15 cellular contexts compared by ENCODE assay signal in genomic region chr15:38714309-38715072, GRCh38.
DNase-seq lines count a peak whose midpoint lies in the region; ATAC-seq, FAIRE-seq and TF ChIP-seq lines count a peak whose summit lies in the region.
"Had no signal": no experiment of that assay in that cellular context is flagged by ENCODE, and none has a peak within 500 bp of the region (broad histone marks: within the 10 kb centered on the region; RNA-seq: fewer than 3 reads in every experiment).

No MANE protein-coding gene starts in this region.

- peak overlapping the region; percentile 80 for H2AFZ ChIP-seq in IMR-90 (replicated peaks; ENCODE audit: low read length, poor library complexity)
- peak overlapping the region; percentile 73 for H2AFZ ChIP-seq in keratinocyte (ENCODE audit: control insufficient read depth, low read length)

- peak; percentile 96 for DNase-seq in IMR-90
- peak; percentile 73 for DNase-seq in MCF 10A (ENCODE audit: unreplicated experiment)
- peak; percentile 69 for DNase-seq in keratinocyte (ENCODE audit: low read depth, low spot score)
- no peak for DNase-seq in mesendoderm
- no peak for DNase-seq in HuH-7 (ENCODE audit: low spot score)
- DNase-seq in activated CD8-positive, alpha-beta T cell treated with anti-CD3 and anti-CD28 coated beads for 36 hours: no peak
- DNase-seq in NCI-H146 treated with DMSO at 0.1 percent for 48 hours (lab: John Stamatoyannopoulos, UW; ENCODE audit: unreplicated experiment): no peak
- DNase-seq: activated CD4-positive, alpha-beta T cell treated with anti-CD3 and anti-CD28 coated beads, Interleukin-2, amount 10 ng/mL, durations not matched to agents 7 days and 5 days; activated naive CD4-positive, alpha-beta T cell treated with anti-CD3 and anti-CD28 coated beads, Interleukin-2, amount 10 ng/mL, durations not matched to agents 7 days and 5 days; H9; immature natural killer cell; NCI-H510A had no signal

- no peak for TF ChIP-seq CTCF in IMR-90 (conservative IDR thresholded peaks at IDR 0.05; ENCODE audit: low read depth, low read length)
- no peak for TF ChIP-seq CTCF in MCF 10A (IDR thresholded peaks at IDR 0.05; ENCODE audit: unreplicated experiment)
- no peak for TF ChIP-seq CTCF in keratinocyte (optimal IDR thresholded peaks at IDR 0.05 in 1 of 3, IDR thresholded peaks at IDR 0.05 in 1 of 3, conservative IDR thresholded peaks at IDR 0.05 in 1 of 3; ENCODE audit: extremely low read depth in 1 of 3, insufficient read depth in 2 of 3, low read length in 3 of 3)
- TF ChIP-seq CTCF in activated CD8-positive, alpha-beta T cell treated with anti-CD3 and anti-CD28 coated beads for 36 hours (IDR thresholded peaks at IDR 0.05): no peak

- H4K20me1 ChIP-seq in IMR-90 (ENCODE audit: insufficient read depth, low read length): no peaks in the 10 kb centered on the region
- no peaks in the 10 kb centered on the region for H4K20me1 ChIP-seq in keratinocyte (ENCODE audit: control insufficient read depth, extremely low read depth, insufficient read depth, low read length)

- peak overlapping the region; percentile 99 for H2BK20ac ChIP-seq in IMR-90 (ENCODE audit: low read depth, low read length)

- peak overlapping the region; percentile 96 for H3K56ac ChIP-seq in IMR-90 (ENCODE audit: extremely low read depth, insufficient read depth, low read length)
- H3K56ac ChIP-seq in mesendoderm (ENCODE audit: low read length): no peak overlapping the region

- TF ChIP-seq RAD21 in IMR-90 (IDR thresholded peaks at IDR 0.05; ENCODE audit: low read length): peak; percentile 28; the same call in 1 of the 2 replicates

- CTCF ChIA-PET in IMR-90 (lab: Yijun Ruan, JAX) (no interaction called here), MCF 10A (lab: Yijun Ruan, JAX) (interaction anchor here (0.5 to 6.3 kb wide), 11 partner anchors 8 to 1055 kb away, joined by 3 to 45 read pairs (median 3); no protein-coding TSS in a partner anchor)
- CTCF ChIA-PET in activated CD8-positive, alpha-beta T cell treated with anti-CD3 and anti-CD28 coated beads for 36 hours (lab: Charles Lee): interaction anchor here (0.7 kb wide), 1 partner anchor 1043 kb away, joined by 3 read pairs; no protein-coding TSS in a partner anchor

- FAIRE-seq in keratinocyte (lab: Jason Lieb, UNC): peak; percentile 99
- FAIRE-seq: G401.6 had no signal

- H3K4me1 Mint-ChIP-seq in MCF 10A (ENCODE audit: insufficient read depth, unreplicated experiment): peaks cover 6% of the 10 kb centered on the region
- no peaks in the 10 kb centered on the region for H3K4me1 Mint-ChIP-seq in activated CD8-positive, alpha-beta T cell treated with anti-CD3 and anti-CD28 coated beads for 36 hours (ENCODE audit: low read depth)
- H3K4me1 Mint-ChIP-seq: activated CD4-positive, alpha-beta T cell treated with anti-CD3 and anti-CD28 coated beads, Interleukin-2, amount 10 ng/mL, durations not matched to agents 7 days and 5 days; activated naive CD4-positive, alpha-beta T cell treated with anti-CD3 and anti-CD28 coated beads, Interleukin-2, amount 10 ng/mL, durations not matched to agents 7 days and 5 days; immature natural killer cell had no signal

- peak overlapping the region; percentile 97 for H2BK5ac ChIP-seq in IMR-90 (ENCODE audit: low read depth, low read length, poor library complexity, severe bottlenecking)
- no peak overlapping the region for H2BK5ac ChIP-seq in mesendoderm (ENCODE audit: low read length)

- H2AK9ac ChIP-seq in IMR-90 (replicated peaks; ENCODE audit: low read depth, low read length, poor library complexity): peak overlapping the region; percentile 91

- TF ChIP-seq POLR2A in IMR-90 (IDR thresholded peaks at IDR 0.05; ENCODE audit: low read depth, low read length): no peak

- H3K4ac ChIP-seq in IMR-90 (ENCODE audit: low read depth, low read length): peak overlapping the region; percentile 99
- no peak overlapping the region for H3K4ac ChIP-seq in mesendoderm (ENCODE audit: low read depth, low read length)

- H4K8ac ChIP-seq in IMR-90 (ENCODE audit: low read depth in 2 of 2, low read length in 2 of 2) (peak overlapping the region; percentile 36 to 97), mesendoderm (ENCODE audit: low read depth, low read length) (no peak overlapping the region)

- intact Hi-C loops in IMR-90 (cut with micrococcal nuclease): loop anchor here (2.0 kb wide), 2 partner anchors 102 to 180 kb away; no protein-coding TSS in a partner anchor
- intact Hi-C loops in MCF 10A (cut with micrococcal nuclease): no loop called here
- intact Hi-C loops in activated CD8-positive, alpha-beta T cell treated with anti-CD3 and anti-CD28 coated beads for 36 hours (cut with micrococcal nuclease): no loop called here

- H3K4me3 Mint-ChIP-seq in MCF 10A (ENCODE audit: unreplicated experiment): no peak overlapping the region
- H3K4me3 Mint-ChIP-seq in activated CD8-positive, alpha-beta T cell treated with anti-CD3 and anti-CD28 coated beads for 36 hours: no peak overlapping the region
- H3K4me3 Mint-ChIP-seq: activated CD4-positive, alpha-beta T cell treated with anti-CD3 and anti-CD28 coated beads, Interleukin-2, amount 10 ng/mL, durations not matched to agents 7 days and 5 days; activated naive CD4-positive, alpha-beta T cell treated with anti-CD3 and anti-CD28 coated beads, Interleukin-2, amount 10 ng/mL, durations not matched to agents 7 days and 5 days; H9; immature natural killer cell had no signal

- H3K4me3 ChIP-seq in IMR-90 (ENCODE audit: insufficient read depth, low read depth, low read length): no peak overlapping the region
- H3K4me3 ChIP-seq in keratinocyte (ENCODE audit: control insufficient read depth in 2 of 3, extremely low read depth in 1 of 3, insufficient read depth in 2 of 3, low read depth in 1 of 3, low read length in 3 of 3): peak overlapping the region in 2 of 3 experiments; percentile 3 to 21
- H3K4me3 ChIP-seq in mesendoderm (ENCODE audit: low read length): no peak overlapping the region
- H3K4me3 ChIP-seq: thoracic aorta had no signal

- H3K36me3 ChIP-seq in IMR-90 (ENCODE audit: control insufficient read depth, insufficient read depth, low read length) (no peaks in the 10 kb centered on the region), keratinocyte (ENCODE audit: control insufficient read depth in 2 of 2, extremely low read depth in 1 of 2, insufficient read depth in 2 of 2, low read length in 2 of 2) (no peaks in the 10 kb centered on the region), mesendoderm (ENCODE audit: control insufficient read depth, insufficient read depth, low read length) (no peaks in the 10 kb centered on the region)
- H3K36me3 ChIP-seq: neutrophil, thoracic aorta had no signal

- H3K27ac Mint-ChIP-seq in MCF 10A (ENCODE audit: low read depth, unreplicated experiment): peak overlapping the region; percentile 20
- no peak overlapping the region for H3K27ac Mint-ChIP-seq in activated CD8-positive, alpha-beta T cell treated with anti-CD3 and anti-CD28 coated beads for 36 hours
- H3K27ac Mint-ChIP-seq: activated CD4-positive, alpha-beta T cell treated with anti-CD3 and anti-CD28 coated beads, Interleukin-2, amount 10 ng/mL, durations not matched to agents 7 days and 5 days; activated naive CD4-positive, alpha-beta T cell treated with anti-CD3 and anti-CD28 coated beads, Interleukin-2, amount 10 ng/mL, durations not matched to agents 7 days and 5 days; H9; immature natural killer cell had no signal

- H4K5ac ChIP-seq in IMR-90 (ENCODE audit: low read depth, low read length): peak overlapping the region; percentile 87
- no peak overlapping the region for H4K5ac ChIP-seq in mesendoderm (ENCODE audit: low read length)

- H3K36me3 Mint-ChIP-seq in MCF 10A (ENCODE audit: insufficient read depth, unreplicated experiment): no peaks in the 10 kb centered on the region
- no peaks in the 10 kb centered on the region for H3K36me3 Mint-ChIP-seq in activated CD8-positive, alpha-beta T cell treated with anti-CD3 and anti-CD28 coated beads for 36 hours (ENCODE audit: low read depth)
- H3K36me3 Mint-ChIP-seq: activated naive CD4-positive, alpha-beta T cell treated with anti-CD3 and anti-CD28 coated beads, Interleukin-2, amount 10 ng/mL, durations not matched to agents 7 days and 5 days; immature natural killer cell had no signal

- H3K9me3 ChIP-seq in IMR-90 (ENCODE audit: control insufficient read depth, insufficient read depth, low read length) (no peaks in the 10 kb centered on the region), keratinocyte (ENCODE audit: control insufficient read depth, low read depth, low read length) (no peaks in the 10 kb centered on the region)
- H3K9me3 ChIP-seq: neutrophil, thoracic aorta had no signal

- H3K9me1 ChIP-seq in IMR-90 (ENCODE audit: insufficient read depth, low read length) (no peaks in the 10 kb centered on the region; the same call in 1 of the 2 replicates), keratinocyte (ENCODE audit: control insufficient read depth, extremely low read depth, insufficient read depth, low read length) (no peaks in the 10 kb centered on the region)

- H3K79me1 ChIP-seq in IMR-90 (ENCODE audit: low read depth in 1 of 2, low read length in 2 of 2) (no peaks in the 10 kb centered on the region), mesendoderm (ENCODE audit: low read length) (no peaks in the 10 kb centered on the region)

- in situ Hi-C loops in IMR-90 (cut with MboI; ENCODE audit: low sequenced_read_pairs): loop anchor here (10.0 to 25.0 kb wide), 2 partner anchors 598 to 1050 kb away; no protein-coding TSS in a partner anchor

- peak overlapping the region; percentile 95 for H3K14ac ChIP-seq in IMR-90 (replicated peaks; ENCODE audit: low read depth, low read length)

- H3K23ac ChIP-seq in IMR-90 (ENCODE audit: low read depth, low read length) (peak overlapping the region; percentile 98), mesendoderm (ENCODE audit: low read length) (no peak overlapping the region)

- H3K27me3 ChIP-seq in IMR-90 (ENCODE audit: control insufficient read depth, insufficient read depth, low read length) (no peaks in the 10 kb centered on the region), keratinocyte (ENCODE audit: control insufficient read depth, extremely low read depth, insufficient read depth, low read length) (no peaks in the 10 kb centered on the region), mesendoderm (ENCODE audit: insufficient read depth, low read length, poor library complexity) (no peaks in the 10 kb centered on the region)

- dilution Hi-C loops in IMR-90 (cut with HindIII; ENCODE audit: low sequenced_read_pairs, unreplicated experiment): no loop called here
- dilution Hi-C loops in keratinocyte (cut with MboI; ENCODE audit: extremely low pct_ligation_motif_present, low sequenced_read_pairs): no loop called here

- H3K27me3 Mint-ChIP-seq in MCF 10A (ENCODE audit: insufficient read depth, unreplicated experiment): no peaks in the 10 kb centered on the region
- peaks cover 3% of the 10 kb centered on the region for H3K27me3 Mint-ChIP-seq in activated CD8-positive, alpha-beta T cell treated with anti-CD3 and anti-CD28 coated beads for 36 hours

- H3K4me1 ChIP-seq in IMR-90 (ENCODE audit: control insufficient read depth, insufficient read depth, low read length) (peaks cover 12% of the 10 kb centered on the region), keratinocyte (ENCODE audit: control insufficient read depth, extremely low read depth, insufficient read depth, low read length) (no peaks in the 10 kb centered on the region), mesendoderm (ENCODE audit: control insufficient read depth, low read depth, low read length) (no peaks in the 10 kb centered on the region)

- no peaks in the 10 kb centered on the region for H3K9me3 Mint-ChIP-seq in MCF 10A (ENCODE audit: unreplicated experiment)
- no peaks in the 10 kb centered on the region for H3K9me3 Mint-ChIP-seq in activated CD8-positive, alpha-beta T cell treated with anti-CD3 and anti-CD28 coated beads for 36 hours
- H3K9me3 Mint-ChIP-seq: activated CD4-positive, alpha-beta T cell treated with anti-CD3 and anti-CD28 coated beads, Interleukin-2, amount 10 ng/mL, durations not matched to agents 7 days and 5 days; activated naive CD4-positive, alpha-beta T cell treated with anti-CD3 and anti-CD28 coated beads, Interleukin-2, amount 10 ng/mL, durations not matched to agents 7 days and 5 days; H9 had no signal

- ATAC-seq in IMR-90 (ENCODE audit: low read depth): peak; percentile 92
- no peak for ATAC-seq in activated CD8-positive, alpha-beta T cell treated with anti-CD3 and anti-CD28 coated beads for 36 hours

- WGBS in IMR-90 (ENCODE audit: extremely low coverage in 2 of 2, insufficient read length in 1 of 2), 2 experiments: no CpG with 5 or more reads among the region's 4 CpGs
- WGBS in mesendoderm (ENCODE audit: extremely low coverage, insufficient coverage, low lambda C conversion rate): no CpG with 5 or more reads among the region's 4 CpGs

- H3K9ac ChIP-seq in IMR-90 (ENCODE audit: low read depth, low read length) (peak overlapping the region; percentile 16; the same call in 1 of the 2 replicates), keratinocyte (ENCODE audit: control insufficient read depth, extremely low read depth, insufficient read depth, low read length) (peak overlapping the region; percentile 51), mesendoderm (ENCODE audit: low read length) (no peak overlapping the region)

- H2BK120ac ChIP-seq in IMR-90 (ENCODE audit: low read depth, low read length) (peak overlapping the region; percentile 100), mesendoderm (ENCODE audit: low read depth, low read length) (no peak overlapping the region)

- H3K4me2 ChIP-seq in IMR-90 (ENCODE audit: low read depth, low read length): peak overlapping the region; percentile 62
- H3K4me2 ChIP-seq in keratinocyte (ENCODE audit: control insufficient read depth, extremely low read depth, insufficient read depth, low read depth, low read length): peak overlapping the region; percentile 56
- H3K4me2 ChIP-seq in mesendoderm (ENCODE audit: low read length): no peak overlapping the region

- H3K79me2 ChIP-seq in keratinocyte (ENCODE audit: control insufficient read depth, insufficient read depth, low read length) (no peaks in the 10 kb centered on the region), mesendoderm (ENCODE audit: control insufficient read depth, insufficient read depth, low read length) (no peaks in the 10 kb centered on the region)

- POLR2A ChIA-PET in IMR-90 (lab: Charles Lee; ENCODE audit: unreplicated experiment): no interaction called here
- POLR2A ChIA-PET in MCF 10A (lab: Yijun Ruan, JAX): interaction anchor here (0.7 kb wide), 1 partner anchor 21 kb away, joined by 3 read pairs; no protein-coding TSS in a partner anchor
- POLR2A ChIA-PET in activated CD8-positive, alpha-beta T cell treated with anti-CD3 and anti-CD28 coated beads for 36 hours (lab: Charles Lee): no interaction called here

- H3K27ac ChIP-seq in IMR-90 (ENCODE audit: insufficient read depth, low read length): peak overlapping the region; percentile 88
- H3K27ac ChIP-seq in keratinocyte (ENCODE audit: control insufficient read depth, insufficient read depth, low read length): peak overlapping the region; percentile 80
- H3K27ac ChIP-seq in mesendoderm (ENCODE audit: low read depth, low read length): no peak overlapping the region
- H3K27ac ChIP-seq: neutrophil, thoracic aorta had no signal

- peak overlapping the region; percentile 98 for H4K91ac ChIP-seq in IMR-90 (ENCODE audit: insufficient read depth, low read depth, low read length)

- no TSS peak for BruUV-seq in IMR-90 (replicated peaks; lab: Mats Ljungman, UMichigan)
- BruUV-seq in MCF 10A (replicated peaks; lab: Mats Ljungman, UMichigan): no TSS peak

- peak overlapping the region; percentile 99 for H3K18ac ChIP-seq in IMR-90 (ENCODE audit: low read depth, low read length)
- H3K18ac ChIP-seq in mesendoderm (ENCODE audit: low read length): no peak overlapping the region

- H2BK15ac ChIP-seq in IMR-90 (ENCODE audit: low read depth, low read length) (peak overlapping the region; percentile 100), mesendoderm (replicated peaks; ENCODE audit: low read depth) (no peak overlapping the region)

- H2AK5ac ChIP-seq in IMR-90 (ENCODE audit: low read depth, low read length) (peak overlapping the region; percentile 92), mesendoderm (ENCODE audit: low read length) (no peak overlapping the region)

Comparison
In these comparisons a context has a peak if more than half of its experiments do, and no peak if none do; other contexts are left out.
1. DNase-seq: peak in IMR-90 (single experiment), MCF 10A (single experiment) and keratinocyte (single experiment); none in mesendoderm (single experiment), HuH-7 (single experiment), activated CD8-positive, alpha-beta T cell treated with anti-CD3 and anti-CD28 coated beads for 36 hours (single experiment) and NCI-H146 treated with DMSO at 0.1 percent for 48 hours (single experiment).
2. H3K4me3 ChIP-seq: peak in keratinocyte (2 of 3); none in IMR-90 (single experiment) and mesendoderm (single experiment).